ENCODE assay signal across 27 cellular contexts in the genomic region with DNA sequence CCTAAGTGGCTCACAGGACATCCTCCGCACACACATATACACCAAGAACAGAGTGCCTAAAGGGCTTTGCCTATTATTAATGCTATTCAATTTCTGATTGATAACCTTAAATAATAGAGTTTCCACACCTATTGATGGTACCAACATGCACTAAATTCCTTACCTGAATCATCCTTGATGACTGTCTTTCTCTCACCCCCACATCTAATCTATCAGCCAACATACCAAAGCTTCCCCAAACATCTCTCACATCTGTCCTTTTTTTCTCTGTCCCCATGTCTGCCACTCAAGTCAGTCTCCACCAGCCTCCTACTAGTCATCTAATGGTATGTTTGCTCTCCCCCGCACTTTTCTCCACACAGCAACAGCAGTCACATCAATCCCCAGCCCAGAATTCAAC.
"Had no signal": no experiment of that assay in that cellular context is flagged by ENCODE, and none has a peak within 500 bp of the region (broad histone marks: within the 10 kb centered on the region; RNA-seq: fewer than 3 reads in every experiment).

No MANE protein-coding gene starts in this region.

- H3K27me3 Mint-ChIP-seq: stimulated activated naive CD8-positive, alpha-beta T cell treated with anti-CD3 and anti-CD28 coated beads, Interleukin-15, Interleukin-2, amounts not matched to agents 100 ng/mL and 50 ng/mL, for 24 hours had no signal

- H2AFZ ChIP-seq: hepatocyte had no signal

- FAIRE-seq: pancreas had no signal

- H3K4me1 Mint-ChIP-seq: naive thymus-derived CD8-positive, alpha-beta T cell; stimulated activated effector memory CD8-positive, alpha-beta T cell treated with anti-CD3 and anti-CD28 coated beads, Interleukin-12 subunit alpha, Interleukin-12 subunit beta, amount 100 ng/mL, for 72 hours had no signal

- DNase-seq: islet precursor cell; left cardiac atrium; left lung; lower lobe of right lung; mammary epithelial cell; mesenchymal stem cell; naive thymus-derived CD8-positive, alpha-beta T cell; nucleus accumbens; pancreas; posterior cingulate gyrus; retina; right cardiac atrium; spleen; stimulated activated CD4-positive, alpha-beta T cell treated with anti-CD3 and anti-CD28 coated beads, Interleukin-4, amount 100 ng/mL, for 24 hours; stimulated activated naive CD4-positive, alpha-beta T cell; substantia nigra; upper lobe of left lung had no signal

- H3K36me3 Mint-ChIP-seq: naive thymus-derived CD8-positive, alpha-beta T cell; stimulated activated effector memory CD8-positive, alpha-beta T cell treated with anti-CD3 and anti-CD28 coated beads, Interleukin-12 subunit alpha, Interleukin-12 subunit beta, amount 100 ng/mL, for 72 hours had no signal

- H3K4me1 ChIP-seq: left lung, lower lobe of right lung, pancreas, prostate gland, spleen, tibial nerve, upper lobe of left lung, vagina had no signal

- H3K27ac Mint-ChIP-seq: naive thymus-derived CD8-positive, alpha-beta T cell; nephron; stimulated activated effector memory CD8-positive, alpha-beta T cell treated with anti-CD3 and anti-CD28 coated beads, Interleukin-12 subunit alpha, Interleukin-12 subunit beta, amount 100 ng/mL, for 72 hours; stimulated activated naive CD8-positive, alpha-beta T cell treated with anti-CD3 and anti-CD28 coated beads, Interleukin-15, Interleukin-2, amounts not matched to agents 100 ng/mL and 50 ng/mL, for 24 hours had no signal

- H3K4me3 ChIP-seq: hepatocyte, left lung, lower lobe of right lung, pancreas, prostate gland, skin epidermis, spleen, tibial nerve, upper lobe of left lung, vagina had no signal

- H3K9me3 Mint-ChIP-seq: nephron, neural crest cell had no signal

- H3K36me3 ChIP-seq: left lung, lower lobe of right lung, pancreas, prostate gland, spleen, tibial nerve, upper lobe of left lung, vagina had no signal

- H3K4me2 ChIP-seq: hepatocyte had no signal

- ATAC-seq: left cardiac atrium; left lung; lower lobe of right lung; naive thymus-derived CD8-positive, alpha-beta T cell; pancreas; right cardiac atrium; sciatic nerve; stimulated activated effector memory CD8-positive, alpha-beta T cell treated with anti-CD3 and anti-CD28 coated beads, Interleukin-12 subunit alpha, Interleukin-12 subunit beta, amount 100 ng/mL, for 72 hours had no signal

- H3K9me3 ChIP-seq: left lung, lower lobe of right lung, pancreas, prostate gland, spleen, tibial nerve, upper lobe of left lung, vagina had no signal

- H3K27ac ChIP-seq: hepatocyte, left lung, lower lobe of right lung, pancreas, prostate gland, skin epidermis, spleen, tibial nerve, upper lobe of left lung, vagina had no signal

- H3K4me3 Mint-ChIP-seq: naive thymus-derived CD8-positive, alpha-beta T cell; nephron; neural crest cell; stimulated activated effector memory CD8-positive, alpha-beta T cell treated with anti-CD3 and anti-CD28 coated beads, Interleukin-12 subunit alpha, Interleukin-12 subunit beta, amount 100 ng/mL, for 72 hours; stimulated activated naive CD8-positive, alpha-beta T cell treated with anti-CD3 and anti-CD28 coated beads, Interleukin-15, Interleukin-2, amounts not matched to agents 100 ng/mL and 50 ng/mL, for 24 hours had no signal

- H3K79me2 ChIP-seq: hepatocyte had no signal

- H3K27me3 ChIP-seq: hepatocyte, left lung, pancreas, spleen, tibial nerve, upper lobe of left lung, vagina had no signal
